8 cellular contexts compared by ENCODE assay signal in genomic region chr2:53970095-53970897, GRCh38. TPM values are rescaled to one million over a fixed set of nuclear protein-coding genes. Genes with fewer than 3 reads are reported as not detected.
DNase-seq lines count a peak whose midpoint lies in the region; ATAC-seq and TF ChIP-seq lines count a peak whose summit lies in the region.

No MANE protein-coding gene starts in this region.

- peak overlapping the region; percentile 95 for H3K4me3 ChIP-seq in CD4-positive, CD25-positive, alpha-beta regulatory T cell (ENCODE audit: low read depth, low read length)
- H3K4me3 ChIP-seq in Peyer's patch = peak overlapping the region; percentile 60 to 99 (median 92)
- H3K4me3 ChIP-seq in adrenal gland = peak overlapping the region; percentile 69 to 90 (median 83)
- peak overlapping the region; percentile 71 to 95 for H3K4me3 ChIP-seq in right atrium auricular region

- TF ChIP-seq CTCF in Peyer's patch (IDR thresholded peaks at IDR 0.05) (no peak), adrenal gland (IDR thresholded peaks at IDR 0.05) (no peak), right atrium auricular region (IDR thresholded peaks at IDR 0.05) (no peak)

- intact Hi-C loops in adrenal gland (cut with DNase I) = no loop called here
- intact Hi-C loops in posterior vena cava (cut with DNase I) = no loop called here

- peaks cover 11% of the 10 kb centered on the region for H3K36me3 ChIP-seq in CD4-positive, CD25-positive, alpha-beta regulatory T cell (ENCODE audit: control insufficient read depth, insufficient read depth, low read length)
- H3K36me3 ChIP-seq in Peyer's patch (peaks cover 0 to 6% (median 0%) of the 10 kb centered on the region in 3 donors), adrenal gland (replicated peaks in 1 of 2) (peaks cover 0 to 8% of the 10 kb centered on the region in 2 donors), right atrium auricular region (peaks cover 5% of the 10 kb centered on the region)

- H3K27me3 ChIP-seq in CD4-positive, CD25-positive, alpha-beta regulatory T cell (ENCODE audit: control insufficient read depth, insufficient read depth, low read length) = no peaks in the 10 kb centered on the region
- H3K27me3 ChIP-seq in Peyer's patch (no peaks in the 10 kb centered on the region), adrenal gland (no peaks in the 10 kb centered on the region), right atrium auricular region (no peaks in the 10 kb centered on the region)

- H3K4me1 Mint-ChIP-seq in CD4-positive, CD25-positive, alpha-beta regulatory T cell = peaks cover 31 to 69% (median 56%) of the 10 kb centered on the region in 4 donors

- H3K4me1 ChIP-seq in CD4-positive, CD25-positive, alpha-beta regulatory T cell (ENCODE audit: control insufficient read depth, insufficient read depth, low read length, poor library complexity, severe bottlenecking) = peaks cover 38% of the 10 kb centered on the region
- H3K4me1 ChIP-seq in Peyer's patch (peaks cover 0 to 19% (median 10%) of the 10 kb centered on the region in 4 donors), adrenal gland (replicated peaks in 1 of 2) (peaks cover 23 to 40% of the 10 kb centered on the region in 2 donors), right atrium auricular region (peaks cover 0 to 45% of the 10 kb centered on the region in 2 donors)

- peak overlapping the region; percentile 91 to 93 (median 93) for H3K27ac Mint-ChIP-seq in CD4-positive, CD25-positive, alpha-beta regulatory T cell

- DNase-seq in CD4-positive, CD25-positive, alpha-beta regulatory T cell = peak; percentile 12 to 56 (median 22)
- DNase-seq in Peyer's patch = peak in 2 of 3 donors; percentile 33 to 66
- DNase-seq in adrenal gland = peak; percentile 38 to 70 (median 47)
- peak; percentile 62 for DNase-seq in right atrium auricular region (ENCODE audit: low spot score)
- peak; percentile 81 for DNase-seq in posterior vena cava (ENCODE audit: low spot score)
- no peak for DNase-seq in SKM-1 treated with dmso at 0.1 percent for 144 hours (lab: John Stamatoyannopoulos, UW; ENCODE audit: unreplicated experiment)

- peaks cover 32% of the 10 kb centered on the region for H3K36me3 Mint-ChIP-seq in CD4-positive, CD25-positive, alpha-beta regulatory T cell

- no peaks in the 10 kb centered on the region for H3K27me3 Mint-ChIP-seq in CD4-positive, CD25-positive, alpha-beta regulatory T cell

- H3K9me3 Mint-ChIP-seq in CD4-positive, CD25-positive, alpha-beta regulatory T cell = peaks cover 0 to 2% (median 0%) of the 10 kb centered on the region in 7 donors

- no peaks in the 10 kb centered on the region for H3K9me3 ChIP-seq in CD4-positive, CD25-positive, alpha-beta regulatory T cell (ENCODE audit: control insufficient read depth in 2 of 2, low read length in 2 of 2)
- no peaks in the 10 kb centered on the region for H3K9me3 ChIP-seq in Peyer's patch
- no peaks in the 10 kb centered on the region for H3K9me3 ChIP-seq in adrenal gland (replicated peaks in 1 of 3)
- H3K9me3 ChIP-seq in right atrium auricular region = no peaks in the 10 kb centered on the region

- peak overlapping the region; percentile 91 to 99 (median 97) for H3K4me3 Mint-ChIP-seq in CD4-positive, CD25-positive, alpha-beta regulatory T cell

- ATAC-seq in CD4-positive, CD25-positive, alpha-beta regulatory T cell (ENCODE audit: low read depth in 2 of 2) = peak; percentile 25 to 29
- ATAC-seq in GM19035 (IDR thresholded peaks at IDR 0.05; ENCODE audit: unreplicated experiment) (peak; percentile 36), HG03159 (IDR thresholded peaks at IDR 0.05; ENCODE audit: unreplicated experiment) (peak; percentile 35)

- WGBS in adrenal gland, 4 donors = 0% methylated on average over 19 to 61 of the region's 61 CpGs

- TF ChIP-seq POLR2A in Peyer's patch (IDR thresholded peaks at IDR 0.05) = no peak
- TF ChIP-seq POLR2A in adrenal gland (IDR thresholded peaks at IDR 0.05) = no peak

- peak overlapping the region; percentile 82 for H3K27ac ChIP-seq in CD4-positive, CD25-positive, alpha-beta regulatory T cell (ENCODE audit: insufficient read depth, low read length, poor library complexity, severe bottlenecking)
- H3K27ac ChIP-seq in Peyer's patch = peak overlapping the region; percentile 84 to 96 (median 93)
- peak overlapping the region; percentile 70 to 98 (median 93) for H3K27ac ChIP-seq in adrenal gland
- H3K27ac ChIP-seq in right atrium auricular region = peak overlapping the region; percentile 95 to 99

RNA-seq across cellular contexts. Expression of gene PSME4, which starts 0.5 kb away (rescaled TPM):
- total RNA-seq in CD4-positive, CD25-positive, alpha-beta regulatory T cell = 114 TPM
- 1 to 10 TPM; 5.8 to 8.2 (median 6.4) TPM for polyA plus RNA-seq in CD4-positive, CD25-positive, alpha-beta regulatory T cell
- 10 to 100 TPM; 23.8 to 51.2 (median 34.2) TPM for total RNA-seq in Peyer's patch
- total RNA-seq in adrenal gland = 10 to 100 TPM; 23.9 to 54.9 (median 41.9) TPM
- polyA plus RNA-seq in adrenal gland = 10 to 100 TPM; 25.3 to 42.7 (median 40.2) TPM
- 10 to 100 TPM; 44.3 to 61.4 TPM for total RNA-seq in right atrium auricular region
- total RNA-seq in posterior vena cava = 10 to 100 TPM; 41.6 to 49.9 TPM
